1 cellular context compared by ENCODE assay signal in the genomic region with DNA sequence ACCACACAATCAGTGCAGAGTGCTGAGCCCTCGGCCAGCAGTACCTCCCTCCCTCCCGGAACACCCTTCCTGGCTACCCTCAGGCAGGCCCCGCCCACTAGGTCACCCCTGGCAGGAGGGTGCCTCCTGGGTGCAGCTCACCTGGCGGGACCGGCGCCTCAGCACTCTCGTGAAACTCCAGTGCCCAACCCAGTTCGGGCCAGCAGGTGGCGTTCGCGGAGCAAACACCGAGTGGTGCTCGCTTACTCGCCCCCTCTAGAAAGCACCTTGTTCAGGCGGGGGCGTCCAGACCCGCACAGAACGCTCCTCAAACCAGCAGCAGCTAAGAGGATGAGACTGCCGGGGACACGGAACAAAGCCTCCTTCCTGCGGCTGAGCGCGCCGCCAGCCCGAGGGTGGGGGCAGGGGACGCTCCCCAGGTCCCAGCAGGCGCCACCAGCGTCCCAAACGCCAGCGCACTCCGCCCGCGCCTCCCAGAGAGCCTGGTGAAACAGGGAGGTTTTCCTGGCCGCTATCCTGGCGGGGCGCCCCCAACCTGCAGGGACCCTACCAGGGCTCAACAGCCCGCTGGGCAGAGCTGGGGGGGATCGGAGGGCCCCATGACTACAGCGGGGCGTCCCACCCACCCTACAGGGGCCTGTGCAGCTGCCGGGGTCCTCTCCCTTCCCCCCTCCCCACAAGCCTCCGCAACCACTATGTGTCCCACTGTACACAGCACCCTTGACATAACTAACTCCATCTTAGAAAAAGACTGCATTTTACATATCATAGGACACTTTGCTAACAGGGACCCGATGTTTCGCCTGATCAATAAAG.
A peak's percentile ranks its signal among the peaks of the same experiment; 100 is the strongest.
TF ChIP-seq lines count a peak whose summit lies in the region.

No MANE protein-coding gene starts in this region.

TF ChIP-seq in HepG2, 621 proteins besides CTCF, POLR2A, EP300 and RAD21 (continued from another document and continues in another):
- TF ChIP-seq, protein P1, sequence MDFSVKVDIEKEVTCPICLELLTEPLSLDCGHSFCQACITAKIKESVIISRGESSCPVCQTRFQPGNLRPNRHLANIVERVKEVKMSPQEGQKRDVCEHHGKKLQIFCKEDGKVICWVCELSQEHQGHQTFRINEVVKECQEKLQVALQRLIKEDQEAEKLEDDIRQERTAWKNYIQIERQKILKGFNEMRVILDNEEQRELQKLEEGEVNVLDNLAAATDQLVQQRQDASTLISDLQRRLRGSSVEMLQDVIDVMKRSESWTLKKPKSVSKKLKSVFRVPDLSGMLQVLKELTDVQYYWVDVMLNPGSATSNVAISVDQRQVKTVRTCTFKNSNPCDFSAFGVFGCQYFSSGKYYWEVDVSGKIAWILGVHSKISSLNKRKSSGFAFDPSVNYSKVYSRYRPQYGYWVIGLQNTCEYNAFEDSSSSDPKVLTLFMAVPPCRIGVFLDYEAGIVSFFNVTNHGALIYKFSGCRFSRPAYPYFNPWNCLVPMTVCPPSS (IDR thresholded peaks at IDR 0.05): no peak
- TF ChIP-seq ZNF160 (CRISPR knock-in tag; IDR thresholded peaks at IDR 0.05): 0 out of 2 replicates have a peak, but pooled peaks have one; percentile 25
- no peak for TF ChIP-seq ZNF550 (CRISPR knock-in tag; IDR thresholded peaks at IDR 0.05; ENCODE audit: borderline replicate concordance)
- TF ChIP-seq HIVEP1 (CRISPR knock-in tag; IDR thresholded peaks at IDR 0.05): peak; percentile 78; the same call in 1 of the 2 replicates
- TF ChIP-seq TCF7 (IDR thresholded peaks at IDR 0.05; ENCODE audit: low read depth): no peak
- no peak for TF ChIP-seq ZNF251 (CRISPR knock-in tag; IDR thresholded peaks at IDR 0.05)
- TF ChIP-seq, protein P2, sequence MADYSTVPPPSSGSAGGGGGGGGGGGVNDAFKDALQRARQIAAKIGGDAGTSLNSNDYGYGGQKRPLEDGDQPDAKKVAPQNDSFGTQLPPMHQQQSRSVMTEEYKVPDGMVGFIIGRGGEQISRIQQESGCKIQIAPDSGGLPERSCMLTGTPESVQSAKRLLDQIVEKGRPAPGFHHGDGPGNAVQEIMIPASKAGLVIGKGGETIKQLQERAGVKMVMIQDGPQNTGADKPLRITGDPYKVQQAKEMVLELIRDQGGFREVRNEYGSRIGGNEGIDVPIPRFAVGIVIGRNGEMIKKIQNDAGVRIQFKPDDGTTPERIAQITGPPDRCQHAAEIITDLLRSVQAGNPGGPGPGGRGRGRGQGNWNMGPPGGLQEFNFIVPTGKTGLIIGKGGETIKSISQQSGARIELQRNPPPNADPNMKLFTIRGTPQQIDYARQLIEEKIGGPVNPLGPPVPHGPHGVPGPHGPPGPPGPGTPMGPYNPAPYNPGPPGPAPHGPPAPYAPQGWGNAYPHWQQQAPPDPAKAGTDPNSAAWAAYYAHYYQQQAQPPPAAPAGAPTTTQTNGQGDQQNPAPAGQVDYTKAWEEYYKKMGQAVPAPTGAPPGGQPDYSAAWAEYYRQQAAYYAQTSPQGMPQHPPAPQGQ (CRISPR knock-in tag; IDR thresholded peaks at IDR 0.05; ENCODE audit: borderline replicate concordance): no peak
- no peak for TF ChIP-seq PCBP1 (IDR thresholded peaks at IDR 0.05; ENCODE audit: borderline replicate concordance, low read depth, low read length)
- TF ChIP-seq ZNF180 (CRISPR knock-in tag; IDR thresholded peaks at IDR 0.05; ENCODE audit: borderline replicate concordance, low read depth): no peak
- no peak for TF ChIP-seq ZNF589 (CRISPR knock-in tag; conservative IDR thresholded peaks at IDR 0.05)
- TF ChIP-seq, protein P3, sequence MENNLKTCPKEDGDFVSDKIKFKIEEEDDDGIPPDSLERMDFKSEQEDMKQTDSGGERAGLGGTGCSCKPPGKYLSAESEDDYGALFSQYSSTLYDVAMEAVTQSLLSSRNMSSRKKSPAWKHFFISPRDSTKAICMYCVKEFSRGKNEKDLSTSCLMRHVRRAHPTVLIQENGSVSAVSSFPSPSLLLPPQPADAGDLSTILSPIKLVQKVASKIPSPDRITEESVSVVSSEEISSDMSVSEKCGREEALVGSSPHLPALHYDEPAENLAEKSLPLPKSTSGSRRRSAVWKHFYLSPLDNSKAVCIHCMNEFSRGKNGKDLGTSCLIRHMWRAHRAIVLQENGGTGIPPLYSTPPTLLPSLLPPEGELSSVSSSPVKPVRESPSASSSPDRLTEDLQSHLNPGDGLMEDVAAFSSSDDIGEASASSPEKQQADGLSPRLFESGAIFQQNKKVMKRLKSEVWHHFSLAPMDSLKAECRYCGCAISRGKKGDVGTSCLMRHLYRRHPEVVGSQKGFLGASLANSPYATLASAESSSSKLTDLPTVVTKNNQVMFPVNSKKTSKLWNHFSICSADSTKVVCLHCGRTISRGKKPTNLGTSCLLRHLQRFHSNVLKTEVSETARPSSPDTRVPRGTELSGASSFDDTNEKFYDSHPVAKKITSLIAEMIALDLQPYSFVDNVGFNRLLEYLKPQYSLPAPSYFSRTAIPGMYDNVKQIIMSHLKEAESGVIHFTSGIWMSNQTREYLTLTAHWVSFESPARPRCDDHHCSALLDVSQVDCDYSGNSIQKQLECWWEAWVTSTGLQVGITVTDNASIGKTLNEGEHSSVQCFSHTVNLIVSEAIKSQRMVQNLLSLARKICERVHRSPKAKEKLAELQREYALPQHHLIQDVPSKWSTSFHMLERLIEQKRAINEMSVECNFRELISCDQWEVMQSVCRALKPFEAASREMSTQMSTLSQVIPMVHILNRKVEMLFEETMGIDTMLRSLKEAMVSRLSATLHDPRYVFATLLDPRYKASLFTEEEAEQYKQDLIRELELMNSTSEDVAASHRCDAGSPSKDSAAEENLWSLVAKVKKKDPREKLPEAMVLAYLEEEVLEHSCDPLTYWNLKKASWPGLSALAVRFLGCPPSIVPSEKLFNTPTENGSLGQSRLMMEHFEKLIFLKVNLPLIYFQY (CRISPR knock-in tag; IDR thresholded peaks at IDR 0.05; ENCODE audit: borderline replicate concordance): 0 out of 2 replicates have a peak, but pooled peaks have one; percentile 31
- no peak for TF ChIP-seq HES4 (CRISPR knock-in tag; IDR thresholded peaks at IDR 0.05; ENCODE audit: borderline replicate concordance)
- no peak for TF ChIP-seq ZFYVE20 (CRISPR knock-in tag; IDR thresholded peaks at IDR 0.05; ENCODE audit: borderline replicate concordance, low read depth)
- TF ChIP-seq ZNF326 (CRISPR knock-in tag; IDR thresholded peaks at IDR 0.05; ENCODE audit: borderline replicate concordance): no peak
- no peak for TF ChIP-seq ZKSCAN1 (IDR thresholded peaks at IDR 0.05; ENCODE audit: low read length)
- no peak for TF ChIP-seq MAF1 (CRISPR knock-in tag; IDR thresholded peaks at IDR 0.05; ENCODE audit: borderline replicate concordance)
- no peak for TF ChIP-seq KLF12 (CRISPR knock-in tag; IDR thresholded peaks at IDR 0.05; ENCODE audit: borderline replicate concordance)
- TF ChIP-seq ATF1 (CRISPR knock-in tag; IDR thresholded peaks at IDR 0.05): no peak
- no peak for TF ChIP-seq SNRNP70 (IDR thresholded peaks at IDR 0.05; ENCODE audit: low read depth, low read length)
- no peak for TF ChIP-seq TEAD2 (CRISPR knock-in tag; IDR thresholded peaks at IDR 0.05)
- TF ChIP-seq SRSF9 (IDR thresholded peaks at IDR 0.05; ENCODE audit: borderline replicate concordance, insufficient read depth, low read depth, low read length, poor library complexity, severe bottlenecking): no peak
- no peak for TF ChIP-seq GABPA (IDR thresholded peaks at IDR 0.05; ENCODE audit: low read depth, low read length)
- TF ChIP-seq GABPA (CRISPR knock-in tag; IDR thresholded peaks at IDR 0.05; ENCODE audit: low read depth): no peak
- TF ChIP-seq CBX2 (IDR thresholded peaks at IDR 0.05; ENCODE audit: low read depth, low read length): no peak
- TF ChIP-seq CBX2 (CRISPR knock-in tag; IDR thresholded peaks at IDR 0.05; ENCODE audit: low read depth): no peak
- peak; percentile 36; the same call in 1 of the 2 replicates for TF ChIP-seq RXRB (CRISPR knock-in tag; IDR thresholded peaks at IDR 0.05; ENCODE audit: borderline replicate concordance)
- peak; percentile 43; the same call in 1 of the 2 replicates for TF ChIP-seq ZNF543 (CRISPR knock-in tag; IDR thresholded peaks at IDR 0.05)
- peak; percentile 32; the same call in 1 of the 2 replicates for TF ChIP-seq MED1 (CRISPR knock-in tag; IDR thresholded peaks at IDR 0.05)
- 0 out of 2 replicates have a peak, but pooled peaks have one; percentile 47 for TF ChIP-seq GFI1 (CRISPR knock-in tag; IDR thresholded peaks at IDR 0.05; ENCODE audit: borderline replicate concordance)
- no peak for TF ChIP-seq MIER2 (CRISPR knock-in tag; IDR thresholded peaks at IDR 0.05)
- no peak for TF ChIP-seq FOSL1 (CRISPR knock-in tag; IDR thresholded peaks at IDR 0.05; ENCODE audit: borderline replicate concordance)
- no peak; the same call in 1 of the 2 replicates for TF ChIP-seq ESRRA (CRISPR knock-in tag; IDR thresholded peaks at IDR 0.05; ENCODE audit: low read depth)
- no peak for TF ChIP-seq ZNF343 (CRISPR knock-in tag; IDR thresholded peaks at IDR 0.05)
- TF ChIP-seq, protein P4, sequence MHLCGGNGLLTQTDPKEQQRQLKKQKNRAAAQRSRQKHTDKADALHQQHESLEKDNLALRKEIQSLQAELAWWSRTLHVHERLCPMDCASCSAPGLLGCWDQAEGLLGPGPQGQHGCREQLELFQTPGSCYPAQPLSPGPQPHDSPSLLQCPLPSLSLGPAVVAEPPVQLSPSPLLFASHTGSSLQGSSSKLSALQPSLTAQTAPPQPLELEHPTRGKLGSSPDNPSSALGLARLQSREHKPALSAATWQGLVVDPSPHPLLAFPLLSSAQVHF (CRISPR knock-in tag; IDR thresholded peaks at IDR 0.05): no peak
- TF ChIP-seq, protein P5, sequence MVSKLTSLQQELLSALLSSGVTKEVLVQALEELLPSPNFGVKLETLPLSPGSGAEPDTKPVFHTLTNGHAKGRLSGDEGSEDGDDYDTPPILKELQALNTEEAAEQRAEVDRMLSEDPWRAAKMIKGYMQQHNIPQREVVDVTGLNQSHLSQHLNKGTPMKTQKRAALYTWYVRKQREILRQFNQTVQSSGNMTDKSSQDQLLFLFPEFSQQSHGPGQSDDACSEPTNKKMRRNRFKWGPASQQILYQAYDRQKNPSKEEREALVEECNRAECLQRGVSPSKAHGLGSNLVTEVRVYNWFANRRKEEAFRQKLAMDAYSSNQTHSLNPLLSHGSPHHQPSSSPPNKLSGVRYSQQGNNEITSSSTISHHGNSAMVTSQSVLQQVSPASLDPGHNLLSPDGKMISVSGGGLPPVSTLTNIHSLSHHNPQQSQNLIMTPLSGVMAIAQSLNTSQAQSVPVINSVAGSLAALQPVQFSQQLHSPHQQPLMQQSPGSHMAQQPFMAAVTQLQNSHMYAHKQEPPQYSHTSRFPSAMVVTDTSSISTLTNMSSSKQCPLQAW (CRISPR knock-in tag; IDR thresholded peaks at IDR 0.05): peak; percentile 82; the same call in 1 of the 2 replicates
- no peak; the same call in 1 of the 2 replicates for TF ChIP-seq CEBPG (CRISPR knock-in tag; IDR thresholded peaks at IDR 0.05)
- TF ChIP-seq, protein P6, sequence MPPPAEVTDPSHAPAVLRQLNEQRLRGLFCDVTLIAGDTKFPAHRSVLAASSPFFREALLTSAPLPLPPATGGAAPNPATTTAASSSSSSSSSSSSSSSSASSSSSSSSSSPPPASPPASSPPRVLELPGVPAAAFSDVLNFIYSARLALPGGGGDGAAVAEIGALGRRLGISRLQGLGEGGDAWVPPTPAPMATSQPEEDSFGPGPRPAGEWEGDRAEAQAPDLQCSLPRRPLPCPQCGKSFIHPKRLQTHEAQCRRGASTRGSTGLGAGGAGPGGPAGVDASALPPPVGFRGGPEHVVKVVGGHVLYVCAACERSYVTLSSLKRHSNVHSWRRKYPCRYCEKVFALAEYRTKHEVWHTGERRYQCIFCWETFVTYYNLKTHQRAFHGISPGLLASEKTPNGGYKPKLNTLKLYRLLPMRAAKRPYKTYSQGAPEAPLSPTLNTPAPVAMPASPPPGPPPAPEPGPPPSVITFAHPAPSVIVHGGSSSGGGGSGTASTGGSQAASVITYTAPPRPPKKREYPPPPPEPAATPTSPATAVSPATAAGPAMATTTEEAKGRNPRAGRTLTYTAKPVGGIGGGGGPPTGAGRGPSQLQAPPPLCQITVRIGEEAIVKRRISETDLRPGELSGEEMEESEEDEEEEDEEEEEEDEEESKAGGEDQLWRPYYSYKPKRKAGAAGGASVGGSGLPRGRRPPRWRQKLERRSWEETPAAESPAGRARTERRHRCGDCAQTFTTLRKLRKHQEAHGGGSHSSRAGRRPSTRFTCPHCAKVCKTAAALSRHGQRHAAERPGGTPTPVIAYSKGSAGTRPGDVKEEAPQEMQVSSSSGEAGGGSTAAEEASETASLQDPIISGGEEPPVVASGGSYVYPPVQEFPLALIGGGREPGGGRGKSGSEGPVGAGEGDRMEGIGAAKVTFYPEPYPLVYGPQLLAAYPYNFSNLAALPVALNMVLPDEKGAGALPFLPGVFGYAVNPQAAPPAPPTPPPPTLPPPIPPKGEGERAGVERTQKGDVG (CRISPR knock-in tag; IDR thresholded peaks at IDR 0.05; ENCODE audit: borderline replicate concordance): no peak
- TF ChIP-seq CCAR2 (optimal IDR thresholded peaks at IDR 0.05; ENCODE audit: low read depth, low read length): no peak
- peak; percentile 98 for TF ChIP-seq ZNF556 (CRISPR knock-in tag; IDR thresholded peaks at IDR 0.05; ENCODE audit: borderline replicate concordance)
- no peak for TF ChIP-seq ZNF605 (CRISPR knock-in tag; IDR thresholded peaks at IDR 0.05)
- TF ChIP-seq, protein P7, sequence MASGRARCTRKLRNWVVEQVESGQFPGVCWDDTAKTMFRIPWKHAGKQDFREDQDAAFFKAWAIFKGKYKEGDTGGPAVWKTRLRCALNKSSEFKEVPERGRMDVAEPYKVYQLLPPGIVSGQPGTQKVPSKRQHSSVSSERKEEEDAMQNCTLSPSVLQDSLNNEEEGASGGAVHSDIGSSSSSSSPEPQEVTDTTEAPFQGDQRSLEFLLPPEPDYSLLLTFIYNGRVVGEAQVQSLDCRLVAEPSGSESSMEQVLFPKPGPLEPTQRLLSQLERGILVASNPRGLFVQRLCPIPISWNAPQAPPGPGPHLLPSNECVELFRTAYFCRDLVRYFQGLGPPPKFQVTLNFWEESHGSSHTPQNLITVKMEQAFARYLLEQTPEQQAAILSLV (CRISPR knock-in tag; IDR thresholded peaks at IDR 0.05; ENCODE audit: borderline replicate concordance): peak; percentile 49; the same call in 1 of the 2 replicates
- no peak for TF ChIP-seq ZNF558 (CRISPR knock-in tag; IDR thresholded peaks at IDR 0.05; ENCODE audit: borderline replicate concordance)
- TF ChIP-seq MYC (CRISPR knock-in tag; IDR thresholded peaks at IDR 0.05; ENCODE audit: borderline replicate concordance): peak; percentile 48; the same call in 1 of the 2 replicates
- TF ChIP-seq SSRP1 (CRISPR knock-in tag; IDR thresholded peaks at IDR 0.05): 0 out of 2 replicates have a peak, but pooled peaks have one; percentile 47
- TF ChIP-seq, protein P8, sequence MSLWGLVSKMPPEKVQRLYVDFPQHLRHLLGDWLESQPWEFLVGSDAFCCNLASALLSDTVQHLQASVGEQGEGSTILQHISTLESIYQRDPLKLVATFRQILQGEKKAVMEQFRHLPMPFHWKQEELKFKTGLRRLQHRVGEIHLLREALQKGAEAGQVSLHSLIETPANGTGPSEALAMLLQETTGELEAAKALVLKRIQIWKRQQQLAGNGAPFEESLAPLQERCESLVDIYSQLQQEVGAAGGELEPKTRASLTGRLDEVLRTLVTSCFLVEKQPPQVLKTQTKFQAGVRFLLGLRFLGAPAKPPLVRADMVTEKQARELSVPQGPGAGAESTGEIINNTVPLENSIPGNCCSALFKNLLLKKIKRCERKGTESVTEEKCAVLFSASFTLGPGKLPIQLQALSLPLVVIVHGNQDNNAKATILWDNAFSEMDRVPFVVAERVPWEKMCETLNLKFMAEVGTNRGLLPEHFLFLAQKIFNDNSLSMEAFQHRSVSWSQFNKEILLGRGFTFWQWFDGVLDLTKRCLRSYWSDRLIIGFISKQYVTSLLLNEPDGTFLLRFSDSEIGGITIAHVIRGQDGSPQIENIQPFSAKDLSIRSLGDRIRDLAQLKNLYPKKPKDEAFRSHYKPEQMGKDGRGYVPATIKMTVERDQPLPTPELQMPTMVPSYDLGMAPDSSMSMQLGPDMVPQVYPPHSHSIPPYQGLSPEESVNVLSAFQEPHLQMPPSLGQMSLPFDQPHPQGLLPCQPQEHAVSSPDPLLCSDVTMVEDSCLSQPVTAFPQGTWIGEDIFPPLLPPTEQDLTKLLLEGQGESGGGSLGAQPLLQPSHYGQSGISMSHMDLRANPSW (CRISPR knock-in tag; IDR thresholded peaks at IDR 0.05; ENCODE audit: borderline replicate concordance): no peak
